In genomic region chr7:148993193-148993592, GRCh38 we compare ENCODE assay signal across 21 cellular contexts. TPM values are rescaled to one million over a fixed set of nuclear protein-coding genes. Genes with fewer than 3 reads are reported as not detected.
DNase-seq lines count a peak whose midpoint lies in the region; ATAC-seq and TF ChIP-seq lines count a peak whose summit lies in the region.
"Had no signal": no experiment of that assay in that cellular context is flagged by ENCODE, and none has a peak within 500 bp of the region (broad histone marks: within the 10 kb centered on the region; RNA-seq: fewer than 3 reads in every experiment).

No MANE protein-coding gene starts in this region.

- TF ChIP-seq RAD21 in IMR-90 (IDR thresholded peaks at IDR 0.05; ENCODE audit: low read length), result no peak

- H3K9me1 ChIP-seq in IMR-90 (ENCODE audit: insufficient read depth, low read length), result no peaks in the 10 kb centered on the region

- 80% methylated on average over 1 of the region's 8 CpGs; no CpG with 5 or more reads in 1 of the 2 experiments for WGBS in IMR-90 (ENCODE audit: extremely low coverage in 2 of 2, insufficient read length in 1 of 2), 2 experiments
- WGBS in mesendoderm (ENCODE audit: extremely low coverage, insufficient coverage, low lambda C conversion rate), result no CpG with 5 or more reads among the region's 8 CpGs

- intact Hi-C loops in IMR-90 (cut with micrococcal nuclease), result no loop called here
- intact Hi-C loops in activated CD8-positive, alpha-beta T cell treated with anti-CD3 and anti-CD28 coated beads for 36 hours (cut with micrococcal nuclease), result no loop called here

- H4K91ac ChIP-seq in IMR-90 (ENCODE audit: insufficient read depth, low read depth, low read length), result no peak overlapping the region

- no peak for TF ChIP-seq CTCF in IMR-90 (conservative IDR thresholded peaks at IDR 0.05; ENCODE audit: low read depth, low read length)
- TF ChIP-seq CTCF in endothelial cell (IDR thresholded peaks at IDR 0.05; ENCODE audit: unreplicated experiment), result no peak
- no peak for TF ChIP-seq CTCF in activated CD8-positive, alpha-beta T cell treated with anti-CD3 and anti-CD28 coated beads for 36 hours (IDR thresholded peaks at IDR 0.05)

- H2BK20ac ChIP-seq in IMR-90 (ENCODE audit: low read depth, low read length), result no peak overlapping the region

- no peak overlapping the region for H3K9ac ChIP-seq in IMR-90 (ENCODE audit: low read depth, low read length)
- no peak overlapping the region for H3K9ac ChIP-seq in mesendoderm (ENCODE audit: low read length)
- H3K9ac ChIP-seq: BLaER1 had no signal

- no peak for TF ChIP-seq POLR2A in IMR-90 (IDR thresholded peaks at IDR 0.05; ENCODE audit: low read depth, low read length)

- DNase-seq in activated naive CD8-positive, alpha-beta T cell treated with anti-CD3 and anti-CD28 coated beads, Interleukin-2, amount 10 ng/mL, durations not matched to agents 7 days and 5 days, result no peak
- no peak for DNase-seq in activated naive CD8-positive, alpha-beta T cell treated with anti-CD3 and anti-CD28 coated beads, Interleukin-2, amount 50 U/mL, for 24 hours
- DNase-seq in IMR-90, result no peak
- no peak for DNase-seq in endothelial cell (ENCODE audit: low spot score)
- DNase-seq in mesendoderm, result no peak
- DNase-seq in NCI-H526 (lab: John Stamatoyannopoulos, UW), result no peak
- no peak for DNase-seq in activated CD8-positive, alpha-beta T cell treated with anti-CD3 and anti-CD28 coated beads for 36 hours
- DNase-seq in COR-L47 (lab: John Stamatoyannopoulos, UW), result no peak
- DNase-seq: CD4-positive, CD25-positive, alpha-beta regulatory T cell; CD8-positive, alpha-beta T cell; DMS 273 treated with DMSO at 0.1 percent for 48 hours; DMS53; DMS79 treated with DMSO at 0.1 percent for 48 hours; GF-D8; GOT3; H7; HCEC 1CT had no signal

- H3K9me3 Mint-ChIP-seq in activated naive CD8-positive, alpha-beta T cell treated with anti-CD3 and anti-CD28 coated beads, Interleukin-2, amount 10 ng/mL, durations not matched to agents 7 days and 5 days, result no peaks in the 10 kb centered on the region
- no peaks in the 10 kb centered on the region for H3K9me3 Mint-ChIP-seq in activated naive CD8-positive, alpha-beta T cell treated with anti-CD3 and anti-CD28 coated beads, Interleukin-2, amount 50 U/mL, for 24 hours
- no peaks in the 10 kb centered on the region for H3K9me3 Mint-ChIP-seq in endothelial cell (ENCODE audit: unreplicated experiment)
- no peaks in the 10 kb centered on the region for H3K9me3 Mint-ChIP-seq in activated CD8-positive, alpha-beta T cell treated with anti-CD3 and anti-CD28 coated beads for 36 hours
- H3K9me3 Mint-ChIP-seq: CD4-positive, CD25-positive, alpha-beta regulatory T cell; CD8-positive, alpha-beta T cell had no signal

- H3K79me2 ChIP-seq in mesendoderm (ENCODE audit: control insufficient read depth, insufficient read depth, low read length), result no peaks in the 10 kb centered on the region

- H3K4me1 ChIP-seq in IMR-90 (ENCODE audit: control insufficient read depth, insufficient read depth, low read length) (peaks cover 1% of the 10 kb centered on the region; the same call in 1 of the 2 replicates), mesendoderm (ENCODE audit: control insufficient read depth, low read depth, low read length) (no peaks in the 10 kb centered on the region)

- ATAC-seq in activated naive CD8-positive, alpha-beta T cell treated with anti-CD3 and anti-CD28 coated beads, Interleukin-2, amount 10 ng/mL, durations not matched to agents 7 days and 5 days (ENCODE audit: low read depth), result peak; percentile 14
- ATAC-seq in activated naive CD8-positive, alpha-beta T cell treated with anti-CD3 and anti-CD28 coated beads, Interleukin-2, amount 50 U/mL, for 24 hours, result no peak
- ATAC-seq in IMR-90 (ENCODE audit: low read depth), result no peak
- no peak for ATAC-seq in activated CD8-positive, alpha-beta T cell treated with anti-CD3 and anti-CD28 coated beads for 36 hours
- ATAC-seq: CD8-positive, alpha-beta T cell had no signal

- H2AK5ac ChIP-seq in IMR-90 (ENCODE audit: low read depth, low read length) (no peak overlapping the region), mesendoderm (ENCODE audit: low read length) (no peak overlapping the region)

- no peak overlapping the region for H2BK120ac ChIP-seq in IMR-90 (ENCODE audit: low read depth, low read length)
- H2BK120ac ChIP-seq in mesendoderm (ENCODE audit: low read depth, low read length), result no peak overlapping the region

- H3K23ac ChIP-seq in IMR-90 (ENCODE audit: low read depth, low read length), result no peak overlapping the region
- H3K23ac ChIP-seq in mesendoderm (ENCODE audit: low read length), result no peak overlapping the region

- CTCF ChIA-PET in IMR-90 (lab: Yijun Ruan, JAX), result interaction anchor here (0.6 kb wide), 1 partner anchor 76 kb away, joined by 4 read pairs; no protein-coding TSS in a partner anchor
- CTCF ChIA-PET in activated CD8-positive, alpha-beta T cell treated with anti-CD3 and anti-CD28 coated beads for 36 hours (lab: Charles Lee), result interaction anchor here (1.5 to 1.7 kb wide), 2 partner anchors 12 to 73 kb away, joined by 4 read pairs; no protein-coding TSS in a partner anchor

- H3K56ac ChIP-seq in IMR-90 (ENCODE audit: extremely low read depth, insufficient read depth, low read length) (no peak overlapping the region), mesendoderm (ENCODE audit: low read length) (peak overlapping the region; percentile 15)

- H2AK9ac ChIP-seq in IMR-90 (replicated peaks; ENCODE audit: low read depth, low read length, poor library complexity), result peak overlapping the region; percentile 28

- H4K5ac ChIP-seq in IMR-90 (ENCODE audit: low read depth, low read length) (no peak overlapping the region), mesendoderm (ENCODE audit: low read length) (no peak overlapping the region)

- H2AFZ ChIP-seq in IMR-90 (replicated peaks; ENCODE audit: low read length, poor library complexity), result peak overlapping the region; percentile 49

- peaks cover 6% of the 10 kb centered on the region for H3K27me3 Mint-ChIP-seq in activated naive CD8-positive, alpha-beta T cell treated with anti-CD3 and anti-CD28 coated beads, Interleukin-2, amount 10 ng/mL, durations not matched to agents 7 days and 5 days
- no peaks in the 10 kb centered on the region for H3K27me3 Mint-ChIP-seq in activated naive CD8-positive, alpha-beta T cell treated with anti-CD3 and anti-CD28 coated beads, Interleukin-2, amount 50 U/mL, for 24 hours
- peaks cover 1% of the 10 kb centered on the region for H3K27me3 Mint-ChIP-seq in endothelial cell (ENCODE audit: unreplicated experiment)
- no peaks in the 10 kb centered on the region for H3K27me3 Mint-ChIP-seq in activated CD8-positive, alpha-beta T cell treated with anti-CD3 and anti-CD28 coated beads for 36 hours
- H3K27me3 Mint-ChIP-seq: B cell had no signal

- H3K36me3 Mint-ChIP-seq in activated naive CD8-positive, alpha-beta T cell treated with anti-CD3 and anti-CD28 coated beads, Interleukin-2, amount 10 ng/mL, durations not matched to agents 7 days and 5 days, result no peaks in the 10 kb centered on the region
- no peaks in the 10 kb centered on the region for H3K36me3 Mint-ChIP-seq in activated naive CD8-positive, alpha-beta T cell treated with anti-CD3 and anti-CD28 coated beads, Interleukin-2, amount 50 U/mL, for 24 hours (ENCODE audit: low read depth)
- no peaks in the 10 kb centered on the region for H3K36me3 Mint-ChIP-seq in endothelial cell (ENCODE audit: low read depth, unreplicated experiment)
- H3K36me3 Mint-ChIP-seq in activated CD8-positive, alpha-beta T cell treated with anti-CD3 and anti-CD28 coated beads for 36 hours (ENCODE audit: low read depth), result no peaks in the 10 kb centered on the region
- H3K36me3 Mint-ChIP-seq: CD4-positive, CD25-positive, alpha-beta regulatory T cell; CD8-positive, alpha-beta T cell had no signal

- no peaks in the 10 kb centered on the region for H4K20me1 ChIP-seq in IMR-90 (ENCODE audit: insufficient read depth, low read length)
- H4K20me1 ChIP-seq: BLaER1 had no signal

- no peak overlapping the region for H3K4me2 ChIP-seq in IMR-90 (ENCODE audit: low read depth, low read length)
- H3K4me2 ChIP-seq in mesendoderm (ENCODE audit: low read length), result no peak overlapping the region
- H3K4me2 ChIP-seq: BLaER1 had no signal

- H3K36me3 ChIP-seq in IMR-90 (ENCODE audit: control insufficient read depth, insufficient read depth, low read length) (no peaks in the 10 kb centered on the region), mesendoderm (ENCODE audit: control insufficient read depth, insufficient read depth, low read length) (no peaks in the 10 kb centered on the region)
- H3K36me3 ChIP-seq: BLaER1 had no signal

- H3K14ac ChIP-seq in IMR-90 (replicated peaks; ENCODE audit: low read depth, low read length), result no peak overlapping the region

- no peaks in the 10 kb centered on the region for H3K9me3 ChIP-seq in IMR-90 (ENCODE audit: control insufficient read depth, insufficient read depth, low read length)
- H3K9me3 ChIP-seq: BLaER1 had no signal

- no peaks in the 10 kb centered on the region; the same call in 1 of the 2 replicates for H3K27me3 ChIP-seq in IMR-90 (ENCODE audit: control insufficient read depth, insufficient read depth, low read length)
- H3K27me3 ChIP-seq in mesendoderm (ENCODE audit: insufficient read depth, low read length, poor library complexity), result no peaks in the 10 kb centered on the region
- H3K27me3 ChIP-seq: BLaER1 had no signal

- BruUV-seq in IMR-90 (replicated peaks; lab: Mats Ljungman, UMichigan), result no TSS peak

- H3K4me1 Mint-ChIP-seq in activated naive CD8-positive, alpha-beta T cell treated with anti-CD3 and anti-CD28 coated beads, Interleukin-2, amount 10 ng/mL, durations not matched to agents 7 days and 5 days, result peaks cover under 1% of the 10 kb centered on the region
- peaks cover 6% of the 10 kb centered on the region for H3K4me1 Mint-ChIP-seq in activated naive CD8-positive, alpha-beta T cell treated with anti-CD3 and anti-CD28 coated beads, Interleukin-2, amount 50 U/mL, for 24 hours
- H3K4me1 Mint-ChIP-seq in endothelial cell (ENCODE audit: unreplicated experiment), result peaks cover 4% of the 10 kb centered on the region
- peaks cover 9% of the 10 kb centered on the region for H3K4me1 Mint-ChIP-seq in activated CD8-positive, alpha-beta T cell treated with anti-CD3 and anti-CD28 coated beads for 36 hours (ENCODE audit: low read depth)

- dilution Hi-C loops in IMR-90 (cut with HindIII; ENCODE audit: low sequenced_read_pairs, unreplicated experiment), result no loop called here

- H3K27ac Mint-ChIP-seq in activated naive CD8-positive, alpha-beta T cell treated with anti-CD3 and anti-CD28 coated beads, Interleukin-2, amount 10 ng/mL, durations not matched to agents 7 days and 5 days, result no peak overlapping the region
- no peak overlapping the region for H3K27ac Mint-ChIP-seq in activated naive CD8-positive, alpha-beta T cell treated with anti-CD3 and anti-CD28 coated beads, Interleukin-2, amount 50 U/mL, for 24 hours
- H3K27ac Mint-ChIP-seq in endothelial cell (ENCODE audit: unreplicated experiment), result peak overlapping the region; percentile 80
- no peak overlapping the region for H3K27ac Mint-ChIP-seq in activated CD8-positive, alpha-beta T cell treated with anti-CD3 and anti-CD28 coated beads for 36 hours
- H3K27ac Mint-ChIP-seq: B cell; CD4-positive, CD25-positive, alpha-beta regulatory T cell; CD8-positive, alpha-beta T cell had no signal

- no peak overlapping the region for H3K4me3 ChIP-seq in IMR-90 (ENCODE audit: insufficient read depth, low read depth, low read length)
- H3K4me3 ChIP-seq in mesendoderm (ENCODE audit: low read length), result no peak overlapping the region
- H3K4me3 ChIP-seq: BLaER1 had no signal

- no peak overlapping the region for H3K27ac ChIP-seq in IMR-90 (ENCODE audit: insufficient read depth, low read length)
- no peak overlapping the region for H3K27ac ChIP-seq in mesendoderm (ENCODE audit: low read depth, low read length)
- H3K27ac ChIP-seq: 22Rv1, BLaER1, C4-2B had no signal

- H3K18ac ChIP-seq in IMR-90 (ENCODE audit: low read depth, low read length) (no peak overlapping the region), mesendoderm (ENCODE audit: low read length) (no peak overlapping the region)

- H2BK5ac ChIP-seq in IMR-90 (ENCODE audit: low read depth, low read length, poor library complexity, severe bottlenecking) (no peak overlapping the region), mesendoderm (ENCODE audit: low read length) (no peak overlapping the region)

- H2BK15ac ChIP-seq in IMR-90 (ENCODE audit: low read depth, low read length), result no peak overlapping the region
- no peak overlapping the region for H2BK15ac ChIP-seq in mesendoderm (replicated peaks; ENCODE audit: low read depth)

- H3K4me3 Mint-ChIP-seq in activated naive CD8-positive, alpha-beta T cell treated with anti-CD3 and anti-CD28 coated beads, Interleukin-2, amount 10 ng/mL, durations not matched to agents 7 days and 5 days, result no peak overlapping the region
- H3K4me3 Mint-ChIP-seq in activated naive CD8-positive, alpha-beta T cell treated with anti-CD3 and anti-CD28 coated beads, Interleukin-2, amount 50 U/mL, for 24 hours, result no peak overlapping the region
- no peak overlapping the region for H3K4me3 Mint-ChIP-seq in endothelial cell (ENCODE audit: unreplicated experiment)
- no peak overlapping the region for H3K4me3 Mint-ChIP-seq in activated CD8-positive, alpha-beta T cell treated with anti-CD3 and anti-CD28 coated beads for 36 hours
- H3K4me3 Mint-ChIP-seq: B cell; CD8-positive, alpha-beta T cell had no signal

- POLR2A ChIA-PET in activated naive CD8-positive, alpha-beta T cell treated with anti-CD3 and anti-CD28 coated beads, Interleukin-2, amount 10 ng/mL, durations not matched to agents 7 days and 5 days (lab: Charles Lee), result no interaction called here
- POLR2A ChIA-PET in IMR-90 (lab: Charles Lee; ENCODE audit: unreplicated experiment), result no interaction called here
- POLR2A ChIA-PET in activated CD8-positive, alpha-beta T cell treated with anti-CD3 and anti-CD28 coated beads for 36 hours (lab: Charles Lee), result interaction anchor here (1.0 kb wide), 1 partner anchor 206 kb away, joined by 3 read pairs; no protein-coding TSS in a partner anchor

- H3K79me1 ChIP-seq in IMR-90 (ENCODE audit: low read depth in 1 of 2, low read length in 2 of 2) (no peaks in the 10 kb centered on the region), mesendoderm (ENCODE audit: low read length) (no peaks in the 10 kb centered on the region)

- H3K4ac ChIP-seq in IMR-90 (ENCODE audit: low read depth, low read length), result no peak overlapping the region
- no peak overlapping the region for H3K4ac ChIP-seq in mesendoderm (ENCODE audit: low read depth, low read length)

- H4K8ac ChIP-seq in IMR-90 (ENCODE audit: low read depth in 2 of 2, low read length in 2 of 2) (no peak overlapping the region), mesendoderm (ENCODE audit: low read depth, low read length) (no peak overlapping the region)

- in situ Hi-C loops in IMR-90 (cut with MboI; ENCODE audit: low sequenced_read_pairs), result no loop called here

RNA-seq across cellular contexts. Expression of gene PDIA4, which starts 35.1 kb away (rescaled TPM):
- 10 to 100 TPM; 56.6 to 56.8 TPM for total RNA-seq in activated naive CD8-positive, alpha-beta T cell treated with anti-CD3 and anti-CD28 coated beads, Interleukin-2, amount 10 ng/mL, durations not matched to agents 7 days and 5 days
- total RNA-seq in IMR-90 (2012; rRNA removed) (277 and 304 TPM in 2 replicates), endothelial cell (ENCODE audit: unreplicated experiment) (266 TPM)
- 221 and 241 TPM in 2 replicates for polyA plus RNA-seq in IMR-90 (2012; rRNA removed)
- polyA plus RNA-seq in IMR-90 (2012; cell fraction: cytosol; rRNA removed), result 143 and 192 TPM in 2 replicates
- polyA plus RNA-seq in IMR-90 (2012; cell fraction: nucleus; rRNA removed; ENCODE audit: low replicate concordance), result 74.7 and 103 TPM in 2 replicates
- polyA plus RNA-seq in mesendoderm (2013, experiment 1 of 2), result 195 TPM
- polyA plus RNA-seq in mesendoderm (2013, experiment 2 of 2), result 202 TPM
- 10 to 100 TPM; 72.6 to 75.7 TPM for total RNA-seq in activated CD8-positive, alpha-beta T cell treated with anti-CD3 and anti-CD28 coated beads for 36 hours
